In genomic region chr20:33878583-33878982, GRCh38 we compare ENCODE assay signal across 25 cellular contexts.
DNase-seq lines count a peak whose midpoint lies in the region; ATAC-seq, FAIRE-seq and TF ChIP-seq lines count a peak whose summit lies in the region.
"Had no signal": no experiment of that assay in that cellular context is flagged by ENCODE, and none has a peak within 500 bp of the region (broad histone marks: within the 10 kb centered on the region; RNA-seq: fewer than 3 reads in every experiment).

No MANE protein-coding gene starts in this region.

- peaks cover 6% of the 10 kb centered on the region; the same call in 1 of the 2 replicates for H3K36me3 ChIP-seq in OCI-LY7 (ENCODE audit: insufficient read depth, low read length)
- H3K36me3 ChIP-seq in GM12878 (ENCODE audit: control insufficient read depth in 2 of 2, insufficient read depth in 2 of 2, low read length in 1 of 2): no peaks in the 10 kb centered on the region
- H3K36me3 ChIP-seq: BLaER1 treated with 17β-estradiol and CSF1 and Interleukin-3, amounts not matched to agents 10 nM and 100 nM had no signal

- POLR2A ChIA-PET in OCI-LY7 (lab: Charles Lee): interaction anchor here (2.6 kb wide), 1 partner anchor 36 kb away, joined by 12 read pairs; no protein-coding TSS in a partner anchor
- POLR2A ChIA-PET in GM12878 (lab: Charles Lee): no interaction called here
- POLR2A ChIA-PET in MCF 10A (lab: Yijun Ruan, JAX): no interaction called here

- H3K27ac ChIP-seq in OCI-LY7 (ENCODE audit: low read depth, low read length, poor library complexity, severe bottlenecking) (peak overlapping the region; percentile 27), GM12878 (ENCODE audit: control insufficient read depth, insufficient read depth) (no peak overlapping the region)
- H3K27ac ChIP-seq: BLaER1 treated with 17β-estradiol and CSF1 and Interleukin-3, amounts not matched to agents 10 nM and 100 nM; C4-2B had no signal

- no peak overlapping the region for H3K4me2 ChIP-seq in OCI-LY7 (ENCODE audit: low read length)
- H3K4me2 ChIP-seq in GM12878 (ENCODE audit: control insufficient read depth, insufficient read depth): no peak overlapping the region
- H3K4me2 ChIP-seq: BLaER1 treated with 17β-estradiol and CSF1 and Interleukin-3, amounts not matched to agents 10 nM and 100 nM had no signal

- TF ChIP-seq CTCF in GM12865 (IDR thresholded peaks at IDR 0.05; ENCODE audit: insufficient read depth, low read depth, low read length, missing control alignments) (no peak), OCI-LY7 (conservative IDR thresholded peaks at IDR 0.05; ENCODE audit: low read length) (no peak), GM12878 (IDR thresholded peaks at IDR 0.05 in 2 of 3, conservative IDR thresholded peaks at IDR 0.05 in 1 of 3; ENCODE audit: control insufficient read depth in 2 of 3, extremely low read depth in 1 of 3, insufficient read depth in 1 of 3, low read depth in 3 of 3, low read length in 3 of 3) (no peak), MCF 10A (IDR thresholded peaks at IDR 0.05; ENCODE audit: unreplicated experiment) (no peak)

- CTCF ChIA-PET in OCI-LY7 (lab: Charles Lee; ENCODE audit: unreplicated experiment): no interaction called here
- CTCF ChIA-PET in GM12878 (lab: Yijun Ruan, JAX): interaction anchor here (0.7 kb wide), 2 partner anchors 15 to 144 kb away, joined by 3 read pairs; no protein-coding TSS in a partner anchor
- CTCF ChIA-PET in MCF 10A (lab: Yijun Ruan, JAX): interaction anchor here (0.6 to 0.7 kb wide), 3 partner anchors 12 to 1620 kb away, joined by 3 to 6 read pairs (median 6); no protein-coding TSS in a partner anchor

- DNase-seq in GM12865 (ENCODE audit: low read depth) (peak; percentile 54), OCI-LY7 (ENCODE audit: low spot score) (no peak), GM12878 (ENCODE audit: low read depth, low spot score) (no peak), MCF 10A (ENCODE audit: unreplicated experiment) (no peak), AG08396 (ENCODE audit: low spot score) (no peak), DMS79 treated with DMSO at 0.1 percent for 48 hours (lab: John Stamatoyannopoulos, UW) (no peak), NCI-H69 (lab: John Stamatoyannopoulos, UW) (no peak)
- DNase-seq: 8988T; ACHN; AML-193; Caco-2; CD4-positive, alpha-beta T cell; CD8-positive, alpha-beta T cell; DMS 273 treated with DMSO at 0.1 percent for 48 hours; DMS153; DMS53; DMS79; GF-D8 had no signal

- peaks cover 74% of the 10 kb centered on the region for H3K4me1 ChIP-seq in OCI-LY7 (ENCODE audit: insufficient read depth, low read length, poor library complexity, severe bottlenecking)
- H3K4me1 ChIP-seq in GM12878 (ENCODE audit: control insufficient read depth, insufficient read depth, low read length): peaks cover 48% of the 10 kb centered on the region
- H3K4me1 ChIP-seq: Caco-2 had no signal

- intact Hi-C loops in OCI-LY7 (cut with micrococcal nuclease; ENCODE audit: unreplicated experiment): no loop called here
- intact Hi-C loops in GM12878 (cut with micrococcal nuclease; ENCODE audit: unreplicated experiment): no loop called here
- intact Hi-C loops in MCF 10A (cut with micrococcal nuclease): no loop called here

- peaks cover 31% of the 10 kb centered on the region; the same call in 1 of the 2 replicates for H3K9me3 ChIP-seq in OCI-LY7 (ENCODE audit: low read length)
- peaks cover 10% of the 10 kb centered on the region; the same call in 2 of the 3 replicates for H3K9me3 ChIP-seq in GM12878 (replicated peaks; ENCODE audit: control insufficient read depth, insufficient read depth, low read length)

- no peak overlapping the region for H3K4me3 ChIP-seq in GM12865 (ENCODE audit: low read depth, low read length)
- H3K4me3 ChIP-seq in OCI-LY7 (ENCODE audit: low read depth, low read length, poor library complexity, severe bottlenecking): no peak overlapping the region
- no peak overlapping the region for H3K4me3 ChIP-seq in GM12878
- H3K4me3 ChIP-seq: BLaER1 treated with 17β-estradiol and CSF1 and Interleukin-3, amounts not matched to agents 10 nM and 100 nM had no signal

- no peak for TF ChIP-seq POLR2A in GM12878 (IDR thresholded peaks at IDR 0.05; ENCODE audit: low read depth, low read length)

- H3K4me3 Mint-ChIP-seq in MCF 10A (ENCODE audit: unreplicated experiment): no peak overlapping the region
- H3K4me3 Mint-ChIP-seq: B cell; CD4-positive, alpha-beta T cell; CD8-positive, alpha-beta T cell had no signal

- no peaks in the 10 kb centered on the region for H3K9me2 ChIP-seq in OCI-LY7 (ENCODE audit: insufficient read depth, low read length)

- in situ Hi-C loops in GM12878 (cut with MboI): no loop called here

- H3K9me3 Mint-ChIP-seq in MCF 10A (ENCODE audit: unreplicated experiment): peaks cover 9% of the 10 kb centered on the region

- ATAC-seq in GM12878: no peak
- ATAC-seq: CD8-positive, alpha-beta T cell had no signal

- BruUV-seq in OCI-LY7 (replicated peaks; lab: Mats Ljungman, UMichigan) (no TSS peak), GM12878 (replicated peaks; lab: Mats Ljungman, UMichigan) (no TSS peak), MCF 10A (replicated peaks; lab: Mats Ljungman, UMichigan) (no TSS peak)

- H2AFZ ChIP-seq in OCI-LY7 (ENCODE audit: low read length) (no peak overlapping the region), GM12878 (ENCODE audit: control insufficient read depth, low read depth, low read length) (no peak overlapping the region)

- H3K27ac Mint-ChIP-seq in MCF 10A (ENCODE audit: low read depth, unreplicated experiment): no peak overlapping the region
- H3K27ac Mint-ChIP-seq: B cell; CD4-positive, alpha-beta T cell; CD8-positive, alpha-beta T cell had no signal

- H3K4me1 Mint-ChIP-seq in MCF 10A (ENCODE audit: insufficient read depth, unreplicated experiment): no peaks in the 10 kb centered on the region

- H3K36me3 Mint-ChIP-seq in MCF 10A (ENCODE audit: insufficient read depth, unreplicated experiment): no peaks in the 10 kb centered on the region
- H3K36me3 Mint-ChIP-seq: CD8-positive, alpha-beta T cell had no signal

- no peak for FAIRE-seq in GM12878 (lab: Jason Lieb, UNC)
- FAIRE-seq: A204.1, G401.6, GM12891, GM19239 had no signal

- no peaks in the 10 kb centered on the region for H3K27me3 ChIP-seq in GM12878 (replicated peaks in 1 of 2; ENCODE audit: control insufficient read depth in 2 of 2, insufficient read depth in 2 of 2, low read length in 1 of 2)
- H3K27me3 ChIP-seq: BLaER1 treated with 17β-estradiol and CSF1 and Interleukin-3, amounts not matched to agents 10 nM and 100 nM had no signal

- H4K20me1 ChIP-seq in OCI-LY7 (ENCODE audit: insufficient read depth, low read length): no peaks in the 10 kb centered on the region
- no peaks in the 10 kb centered on the region for H4K20me1 ChIP-seq in GM12878 (ENCODE audit: control insufficient read depth, insufficient read depth)
- H4K20me1 ChIP-seq: BLaER1 treated with 17β-estradiol and CSF1 and Interleukin-3, amounts not matched to agents 10 nM and 100 nM had no signal

- RAD21 ChIA-PET in GM12878 (lab: Charles Lee; ENCODE audit: unreplicated experiment): no interaction called here

- H3K9ac ChIP-seq in GM12878 (ENCODE audit: control insufficient read depth, insufficient read depth, low read length): no peak overlapping the region
- H3K9ac ChIP-seq: BLaER1 treated with 17β-estradiol and CSF1 and Interleukin-3, amounts not matched to agents 10 nM and 100 nM had no signal

- SMC1A ChIA-PET in GM12878 (lab: Charles Lee; ENCODE audit: uncharacterized antibody, unreplicated experiment): no interaction called here

- no peak for TF ChIP-seq EP300 in GM12878 (IDR thresholded peaks at IDR 0.05; ENCODE audit: borderline replicate concordance in 1 of 2, control insufficient read depth in 1 of 2, low read depth in 2 of 2, low read length in 2 of 2)

- no peak for TF ChIP-seq RAD21 in GM12878 (IDR thresholded peaks at IDR 0.05; ENCODE audit: insufficient read depth, low read depth, low read length)

- H3K79me2 ChIP-seq in OCI-LY7 (ENCODE audit: insufficient read depth, low read depth, low read length): no peaks in the 10 kb centered on the region
- no peaks in the 10 kb centered on the region for H3K79me2 ChIP-seq in GM12878 (ENCODE audit: control insufficient read depth, insufficient read depth, low read length)

- H3K27me3 Mint-ChIP-seq in MCF 10A (ENCODE audit: insufficient read depth, unreplicated experiment): peaks cover 11% of the 10 kb centered on the region
- H3K27me3 Mint-ChIP-seq: B cell; CD4-positive, alpha-beta T cell had no signal

- WGBS in GM12878 (ENCODE audit: insufficient coverage, insufficient replicate concordance, low lambda C conversion rate, missing lambda C conversion rate): 38% methylated on average over 2 of the region's 2 CpGs

TF ChIP-seq in GM12878, 131 proteins besides CTCF, POLR2A, EP300 and RAD21:
- TF ChIP-seq RUNX3 (IDR thresholded peaks at IDR 0.05; ENCODE audit: low read length): peak; percentile 61
- TF ChIP-seq ATF2 (IDR thresholded peaks at IDR 0.05; ENCODE audit: low read length): no peak
- no peak for TF ChIP-seq TCF3 (IDR thresholded peaks at IDR 0.05; ENCODE audit: borderline replicate concordance, insufficient read depth, low read depth, low read length)
- TF ChIP-seq ZNF207 (IDR thresholded peaks at IDR 0.05; ENCODE audit: borderline replicate concordance): no peak
- TF ChIP-seq ZBED1 (IDR thresholded peaks at IDR 0.05; ENCODE audit: borderline replicate concordance): no peak
- TF ChIP-seq RCOR1 (conservative IDR thresholded peaks at IDR 0.05; ENCODE audit: low read depth, low read length): no peak
